Comparison of ENCODE assay signal across 8 cellular contexts in the genomic region with DNA sequence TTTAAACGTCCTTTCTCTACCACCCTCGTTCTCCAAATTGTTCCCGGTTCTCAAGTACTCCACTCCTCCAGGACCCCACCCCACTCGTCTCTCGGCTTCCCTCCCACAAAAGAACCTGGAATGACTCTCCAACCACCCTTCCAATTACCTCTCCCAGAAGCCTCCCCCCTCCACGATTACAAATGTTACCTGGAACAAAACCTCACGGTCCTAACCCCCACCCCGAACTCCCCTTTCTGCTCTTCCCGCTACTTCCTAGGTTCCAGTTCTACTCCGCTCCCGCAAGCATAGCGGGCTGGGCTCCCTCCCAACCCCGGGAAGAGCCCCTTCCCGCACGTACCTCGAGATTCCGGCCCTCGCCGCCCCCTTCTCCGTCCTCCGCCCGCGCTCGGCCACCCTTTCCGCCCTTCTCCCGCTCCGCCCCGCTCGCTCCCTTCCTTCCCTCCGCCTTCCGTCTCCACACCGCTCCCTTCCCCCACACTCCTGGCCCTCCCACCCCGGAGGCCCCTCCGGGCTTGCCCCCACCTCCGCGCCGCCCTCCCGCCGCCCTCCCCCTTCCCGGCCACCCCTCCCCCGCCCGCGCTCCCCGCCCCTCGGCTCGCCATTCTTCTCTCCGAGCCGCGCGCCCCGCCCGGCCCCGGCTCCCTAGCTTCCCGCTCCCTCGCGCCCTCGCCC. TPM values are rescaled to one million over a fixed set of nuclear protein-coding genes. Genes with fewer than 3 reads are reported as not detected.
DNase-seq lines count a peak whose midpoint lies in the region; ATAC-seq, FAIRE-seq and TF ChIP-seq lines count a peak whose summit lies in the region.

No MANE protein-coding gene starts in this region.

- H3K4me3 ChIP-seq in AG10803 (ENCODE audit: low read length): peak overlapping the region; percentile 98
- peak overlapping the region; percentile 85 for H3K4me3 ChIP-seq in epithelial cell of proximal tubule (ENCODE audit: low read depth, low read length)
- H3K4me3 ChIP-seq in muscle layer of colon (ENCODE audit: low read depth in 1 of 2, low read length in 2 of 2): peak overlapping the region; percentile 72 to 89

- TF ChIP-seq CTCF in AG10803 (conservative IDR thresholded peaks at IDR 0.05; ENCODE audit: low read length): no peak
- TF ChIP-seq CTCF in epithelial cell of proximal tubule (conservative IDR thresholded peaks at IDR 0.05; ENCODE audit: low read depth, low read length): no peak

- no peak for FAIRE-seq in GM19239 (lab: Jason Lieb, UNC)

- H3K27ac ChIP-seq in muscle layer of colon (ENCODE audit: low read depth, low read length): peak overlapping the region; percentile 73

- DNase-seq in AG10803 (ENCODE audit: low read depth) (peak; percentile 77), GM19239 (ENCODE audit: insufficient read length, low spot score) (peak; percentile 83), NOMO-1 (lab: John Stamatoyannopoulos, UW; ENCODE audit: unreplicated experiment in 2 of 2) (peak; percentile 52 to 80), activated T-cell treated with anti-CD3 and anti-CD28 coated beads for 24 hours (ENCODE audit: low read depth) (peak; percentile 73), epithelial cell of proximal tubule (ENCODE audit: low read depth) (no peak)
- peak; percentile 88 for DNase-seq in stimulated activated CD8-positive, alpha-beta memory T cell treated with anti-CD3 and anti-CD28 coated beads, Interleukin-4, amount 100 ng/mL, for 48 hours

- no peaks in the 10 kb centered on the region for H3K27me3 ChIP-seq in muscle layer of colon (ENCODE audit: control insufficient read depth in 1 of 2, insufficient read depth in 2 of 2, low read length in 2 of 2)

- no peaks in the 10 kb centered on the region for H3K9me3 ChIP-seq in muscle layer of colon (ENCODE audit: low read length)

- peaks cover 20% of the 10 kb centered on the region for H3K4me1 ChIP-seq in muscle layer of colon (ENCODE audit: insufficient read depth, low read length)

- H3K9ac ChIP-seq in muscle layer of colon (ENCODE audit: low read length): peak overlapping the region; percentile 72

- peak; percentile 37 for ATAC-seq in HG03457 (IDR thresholded peaks at IDR 0.05; ENCODE audit: unreplicated experiment)

- H3K36me3 ChIP-seq in muscle layer of colon (ENCODE audit: insufficient read depth, low read length): peaks cover 5% of the 10 kb centered on the region

RNA-seq across cellular contexts. Expression of a gene that starts 0.5 kb away (rescaled TPM):
- total RNA-seq in epithelial cell of proximal tubule: 47.4 and 53.7 TPM in 2 replicates

RNA-seq across cellular contexts. Expression of a gene that starts 0.6 kb away (rescaled TPM):
- 16.3 and 41.0 TPM in 2 replicates for total RNA-seq in epithelial cell of proximal tubule

RNA-seq across cellular contexts. Expression of a gene that starts 26.4 kb away (rescaled TPM):
- 14.0 and 16.4 TPM in 2 replicates for total RNA-seq in epithelial cell of proximal tubule

RNA-seq across cellular contexts. Expression of a gene that starts 55.1 kb away (rescaled TPM):
- 5.8 and 31.0 TPM in 2 replicates for total RNA-seq in epithelial cell of proximal tubule
